In the genomic region with DNA sequence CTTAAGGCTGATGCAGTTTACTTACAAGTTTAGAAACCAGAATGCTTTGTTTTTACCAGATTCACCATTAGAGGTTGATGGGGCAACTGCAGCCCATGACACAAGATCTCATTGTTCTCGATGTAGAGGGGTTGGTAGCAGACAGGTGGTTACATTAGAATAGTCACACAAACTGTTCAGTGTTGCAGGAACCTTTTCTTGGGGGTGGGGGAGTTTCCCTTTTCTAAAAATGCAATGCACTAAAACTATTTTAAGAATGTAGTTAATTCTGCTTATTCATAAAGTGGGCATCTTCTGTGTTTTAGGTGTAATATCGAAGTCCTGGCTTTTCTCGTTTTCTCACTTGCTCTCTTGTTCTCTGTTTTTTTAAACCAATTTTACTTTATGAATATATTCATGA, we compare ENCODE assay signal across 28 cellular contexts.
DNase-seq lines count a peak whose midpoint lies in the region; ATAC-seq and TF ChIP-seq lines count a peak whose summit lies in the region.
"Had no signal": no experiment of that assay in that cellular context is flagged by ENCODE, and none has a peak within 500 bp of the region (broad histone marks: within the 10 kb centered on the region; RNA-seq: fewer than 3 reads in every experiment).

No MANE protein-coding gene starts in this region.

- no peaks in the 10 kb centered on the region for H3K27me3 ChIP-seq in HUES6 (ENCODE audit: control insufficient read depth, insufficient read depth, low read length)
- H3K27me3 ChIP-seq: BE2C, brain microvascular endothelial cell, esophagus squamous epithelium, heart right ventricle, sigmoid colon, tibial artery had no signal

- TF ChIP-seq CTCF in GM12865 (IDR thresholded peaks at IDR 0.05; ENCODE audit: insufficient read depth, low read depth, low read length, missing control alignments) (no peak), foreskin fibroblast (IDR thresholded peaks at IDR 0.05; ENCODE audit: low read depth, low read length) (no peak)

- H3K27ac ChIP-seq in HUES6 (ENCODE audit: low read depth, low read length) = peak overlapping the region; percentile 12; the same call in 1 of the 2 replicates
- H3K27ac ChIP-seq: brain microvascular endothelial cell, esophagus squamous epithelium, heart right ventricle, sigmoid colon, tibial artery had no signal

- peaks cover 20% of the 10 kb centered on the region; the same call in 1 of the 2 replicates for H3K4me1 ChIP-seq in HUES6 (ENCODE audit: control insufficient read depth, insufficient read depth, low read length)
- H3K4me1 ChIP-seq: BE2C, esophagus squamous epithelium, HAP-1, sigmoid colon had no signal

- H3K4me3 ChIP-seq in GM12865 (ENCODE audit: low read depth, low read length) (no peak overlapping the region), HUES6 (ENCODE audit: low read depth, low read length) (no peak overlapping the region), foreskin fibroblast (ENCODE audit: low read depth in 1 of 2, low read length in 2 of 2) (no peak overlapping the region)
- H3K4me3 ChIP-seq: esophagus squamous epithelium, HAP-1, heart right ventricle, sigmoid colon, tibial artery had no signal

- H3K9me3 ChIP-seq in HUES6 (ENCODE audit: control insufficient read depth, insufficient read depth, low read depth, low read length) = no peaks in the 10 kb centered on the region
- H3K9me3 ChIP-seq: BE2C, esophagus squamous epithelium, HAP-1, heart right ventricle, sigmoid colon, tibial artery had no signal

- H3K36me3 ChIP-seq in HUES6 (ENCODE audit: control insufficient read depth, insufficient read depth, low read length) = peaks cover 48% of the 10 kb centered on the region
- H3K36me3 ChIP-seq: BE2C had no signal

- in situ Hi-C loops in G401 (cut with HindIII; ENCODE audit: low sequenced_read_pairs) = no loop called here

- ATAC-seq in GM19023 (IDR thresholded peaks at IDR 0.05; ENCODE audit: unreplicated experiment) (peak; percentile 58), HG03280 (IDR thresholded peaks at IDR 0.05; ENCODE audit: unreplicated experiment) (no peak)
- ATAC-seq: heart right ventricle had no signal

- DNase-seq in GM12865 (ENCODE audit: low read depth) = peak; percentile 12
- peak; percentile 19 for DNase-seq in myocyte (ENCODE audit: low read depth)
- no peak for DNase-seq in foreskin fibroblast
- DNase-seq in G401 (ENCODE audit: low spot score) = no peak
- DNase-seq: ACHN; activated CD4-positive, alpha-beta memory T cell treated with anti-CD3 and anti-CD28 coated beads for 36 hours; activated CD4-positive, alpha-beta T cell treated with anti-CD3 and anti-CD28 coated beads for 1 hour; activated naive CD4-positive, alpha-beta T cell treated with anti-CD3 and anti-CD28 coated beads, Interleukin-2, amount 50 U/mL, for 16 hours; amygdala; BE2C; brain microvascular endothelial cell; CD8-positive, alpha-beta memory T cell; cerebellar nuclear complex; DMS 273 treated with DMSO at 0.1 percent for 48 hours; esophagus squamous epithelium; foreskin melanocyte; heart right ventricle; Karpas-422; NCI-H1436; NCI-H82; nucleus accumbens; sigmoid colon; stimulated activated CD4-positive, alpha-beta T cell treated with anti-CD3 and anti-CD28 coated beads, Interleukin-4, amount 100 ng/mL, for 1 hour; tibial artery had no signal

- H3K9ac ChIP-seq in HUES6 (ENCODE audit: low read length) = no peak overlapping the region

Comparison
In these comparisons a context has a peak if more than half of its experiments do, and no peak if none do; other contexts are left out.
1. DNase-seq: peak in GM12865 (single experiment) and myocyte (single experiment); none in foreskin fibroblast (0 of 2) and G401 (single experiment).